1 cellular context compared by ENCODE assay signal in genomic region chr7:143785415-143786182, GRCh38. TPM values are rescaled to one million over a fixed set of nuclear protein-coding genes. Genes with fewer than 3 reads are reported as not detected.
"Had no signal": no experiment of that assay in that cellular context is flagged by ENCODE, and none has a peak within 500 bp of the region (broad histone marks: within the 10 kb centered on the region; RNA-seq: fewer than 3 reads in every experiment).

No MANE protein-coding gene starts in this region.

RNA-seq across cellular contexts. Expression of gene CTAGE6, which starts 28.1 kb away (rescaled TPM):
- total RNA-seq: WTC11 had no signal
